In the genomic region with DNA sequence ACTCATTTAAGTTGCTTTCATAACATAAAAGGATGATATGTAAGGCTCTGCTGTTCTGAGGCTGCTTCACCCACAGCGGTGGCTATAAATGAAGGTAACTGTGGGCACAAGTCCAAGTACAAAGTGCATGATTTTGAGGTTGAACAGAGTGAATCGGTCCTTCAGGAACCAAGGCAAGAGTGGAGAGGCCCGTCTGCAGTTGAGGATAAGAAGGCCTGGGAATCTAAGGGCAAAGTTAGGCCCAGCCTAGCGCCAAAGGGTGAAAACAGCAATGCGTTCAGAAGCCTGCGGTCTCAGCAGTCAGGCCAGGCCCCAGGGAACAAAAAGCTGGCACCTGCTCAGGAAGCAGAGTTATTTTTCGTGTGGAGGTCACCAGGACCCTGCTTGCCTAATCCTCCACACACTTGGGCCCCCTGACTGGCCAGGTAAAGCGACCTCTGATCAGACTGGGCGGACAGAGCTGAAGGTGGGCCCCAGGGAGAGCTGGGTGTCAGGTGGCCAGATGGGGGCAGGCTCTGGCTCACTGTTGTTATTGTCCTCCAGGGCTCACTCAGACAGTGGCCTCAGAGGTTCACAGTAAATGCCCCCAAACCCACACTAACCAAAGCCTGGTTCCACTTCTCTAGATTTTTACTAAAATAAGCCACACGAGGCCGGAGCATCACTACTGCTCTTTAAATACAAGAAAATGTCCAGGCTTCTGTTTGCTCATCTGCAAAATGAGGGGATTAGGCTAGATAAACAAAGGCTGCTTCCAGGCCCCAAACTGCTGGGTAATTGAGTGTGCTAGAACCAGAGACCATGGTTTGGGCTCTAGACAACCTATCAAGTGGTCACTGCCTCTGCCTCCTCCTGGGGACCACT, we compare ENCODE assay signal across 1 cellular context.
TF ChIP-seq lines count a peak whose summit lies in the region.

No MANE protein-coding gene starts in this region.

TF ChIP-seq in HepG2, 621 proteins besides CTCF, POLR2A, EP300 and RAD21 (continued from another document and continues in another):
- TF ChIP-seq, protein P1, sequence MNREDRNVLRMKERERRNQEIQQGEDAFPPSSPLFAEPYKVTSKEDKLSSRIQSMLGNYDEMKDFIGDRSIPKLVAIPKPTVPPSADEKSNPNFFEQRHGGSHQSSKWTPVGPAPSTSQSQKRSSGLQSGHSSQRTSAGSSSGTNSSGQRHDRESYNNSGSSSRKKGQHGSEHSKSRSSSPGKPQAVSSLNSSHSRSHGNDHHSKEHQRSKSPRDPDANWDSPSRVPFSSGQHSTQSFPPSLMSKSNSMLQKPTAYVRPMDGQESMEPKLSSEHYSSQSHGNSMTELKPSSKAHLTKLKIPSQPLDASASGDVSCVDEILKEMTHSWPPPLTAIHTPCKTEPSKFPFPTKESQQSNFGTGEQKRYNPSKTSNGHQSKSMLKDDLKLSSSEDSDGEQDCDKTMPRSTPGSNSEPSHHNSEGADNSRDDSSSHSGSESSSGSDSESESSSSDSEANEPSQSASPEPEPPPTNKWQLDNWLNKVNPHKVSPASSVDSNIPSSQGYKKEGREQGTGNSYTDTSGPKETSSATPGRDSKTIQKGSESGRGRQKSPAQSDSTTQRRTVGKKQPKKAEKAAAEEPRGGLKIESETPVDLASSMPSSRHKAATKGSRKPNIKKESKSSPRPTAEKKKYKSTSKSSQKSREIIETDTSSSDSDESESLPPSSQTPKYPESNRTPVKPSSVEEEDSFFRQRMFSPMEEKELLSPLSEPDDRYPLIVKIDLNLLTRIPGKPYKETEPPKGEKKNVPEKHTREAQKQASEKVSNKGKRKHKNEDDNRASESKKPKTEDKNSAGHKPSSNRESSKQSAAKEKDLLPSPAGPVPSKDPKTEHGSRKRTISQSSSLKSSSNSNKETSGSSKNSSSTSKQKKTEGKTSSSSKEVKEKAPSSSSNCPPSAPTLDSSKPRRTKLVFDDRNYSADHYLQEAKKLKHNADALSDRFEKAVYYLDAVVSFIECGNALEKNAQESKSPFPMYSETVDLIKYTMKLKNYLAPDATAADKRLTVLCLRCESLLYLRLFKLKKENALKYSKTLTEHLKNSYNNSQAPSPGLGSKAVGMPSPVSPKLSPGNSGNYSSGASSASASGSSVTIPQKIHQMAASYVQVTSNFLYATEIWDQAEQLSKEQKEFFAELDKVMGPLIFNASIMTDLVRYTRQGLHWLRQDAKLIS (CRISPR knock-in tag; IDR thresholded peaks at IDR 0.05), result no peak; the same call in 1 of the 2 replicates
- TF ChIP-seq ZSCAN9 (CRISPR knock-in tag; IDR thresholded peaks at IDR 0.05; ENCODE audit: borderline replicate concordance) (peak; percentile 67; the same call in 1 of the 2 replicates), TOE1 (CRISPR knock-in tag; IDR thresholded peaks at IDR 0.05) (peak; percentile 95; the same call in 1 of the 2 replicates), ZNF550 (CRISPR knock-in tag; IDR thresholded peaks at IDR 0.05; ENCODE audit: borderline replicate concordance) (no peak), ZNF768 (CRISPR knock-in tag; IDR thresholded peaks at IDR 0.05) (peak; percentile 47), ZMYM4 (CRISPR knock-in tag; IDR thresholded peaks at IDR 0.05) (peak; percentile 89), HDAC2 (CRISPR knock-in tag; IDR thresholded peaks at IDR 0.05) (peak; percentile 91), ZNF839 (CRISPR knock-in tag; IDR thresholded peaks at IDR 0.05; ENCODE audit: borderline replicate concordance) (no peak), ZNF460 (CRISPR knock-in tag; IDR thresholded peaks at IDR 0.05; ENCODE audit: borderline replicate concordance) (no peak; the same call in 1 of the 2 replicates), ZFP37 (CRISPR knock-in tag; IDR thresholded peaks at IDR 0.05; ENCODE audit: borderline replicate concordance) (peak; percentile 19; the same call in 1 of the 2 replicates), ZIK1 (CRISPR knock-in tag; IDR thresholded peaks at IDR 0.05; ENCODE audit: borderline replicate concordance, low read depth) (peak; percentile 58; the same call in 1 of the 2 replicates), ZEB1 (IDR thresholded peaks at IDR 0.05; ENCODE audit: insufficient replicate concordance, low read depth) (peak; percentile 100), KDM3A (CRISPR knock-in tag; IDR thresholded peaks at IDR 0.05; ENCODE audit: low read depth) (peak; percentile 83; the same call in 1 of the 2 replicates), RBAK (CRISPR knock-in tag; IDR thresholded peaks at IDR 0.05) (no peak), ZNF878 (CRISPR knock-in tag; IDR thresholded peaks at IDR 0.05) (peak; percentile 70), ZNF607 (CRISPR knock-in tag; IDR thresholded peaks at IDR 0.05; ENCODE audit: borderline replicate concordance) (peak; percentile 88), ZNF367 (CRISPR knock-in tag; IDR thresholded peaks at IDR 0.05; ENCODE audit: borderline replicate concordance) (no peak), MEF2D (CRISPR knock-in tag; IDR thresholded peaks at IDR 0.05) (no peak), NFIB (CRISPR knock-in tag; IDR thresholded peaks at IDR 0.05; ENCODE audit: borderline replicate concordance) (peak; percentile 43; the same call in 1 of the 2 replicates), TBL1XR1 (IDR thresholded peaks at IDR 0.05; ENCODE audit: borderline replicate concordance, low read length, partially characterized antibody) (no peak), SNAPC2 (CRISPR knock-in tag; IDR thresholded peaks at IDR 0.05) (peak; percentile 78; the same call in 1 of the 2 replicates), ZNF3 (CRISPR knock-in tag; IDR thresholded peaks at IDR 0.05) (no peak), BRD4 (CRISPR knock-in tag; IDR thresholded peaks at IDR 0.05) (peak; percentile 88; the same call in 1 of the 2 replicates), KLF12 (CRISPR knock-in tag; IDR thresholded peaks at IDR 0.05; ENCODE audit: borderline replicate concordance) (peak; percentile 79; the same call in 1 of the 2 replicates)
- TF ChIP-seq, protein P2, sequence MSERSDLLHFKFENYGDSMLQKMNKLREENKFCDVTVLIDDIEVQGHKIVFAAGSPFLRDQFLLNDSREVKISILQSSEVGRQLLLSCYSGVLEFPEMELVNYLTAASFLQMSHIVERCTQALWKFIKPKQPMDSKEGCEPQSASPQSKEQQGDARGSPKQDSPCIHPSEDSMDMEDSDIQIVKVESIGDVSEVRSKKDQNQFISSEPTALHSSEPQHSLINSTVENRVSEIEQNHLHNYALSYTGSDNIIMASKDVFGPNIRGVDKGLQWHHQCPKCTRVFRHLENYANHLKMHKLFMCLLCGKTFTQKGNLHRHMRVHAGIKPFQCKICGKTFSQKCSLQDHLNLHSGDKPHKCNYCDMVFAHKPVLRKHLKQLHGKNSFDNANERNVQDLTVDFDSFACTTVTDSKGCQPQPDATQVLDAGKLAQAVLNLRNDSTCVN (CRISPR knock-in tag; IDR thresholded peaks at IDR 0.05; ENCODE audit: borderline replicate concordance), result 0 out of 2 replicates have a peak, but pooled peaks have one; percentile 58
- TF ChIP-seq, protein P3, sequence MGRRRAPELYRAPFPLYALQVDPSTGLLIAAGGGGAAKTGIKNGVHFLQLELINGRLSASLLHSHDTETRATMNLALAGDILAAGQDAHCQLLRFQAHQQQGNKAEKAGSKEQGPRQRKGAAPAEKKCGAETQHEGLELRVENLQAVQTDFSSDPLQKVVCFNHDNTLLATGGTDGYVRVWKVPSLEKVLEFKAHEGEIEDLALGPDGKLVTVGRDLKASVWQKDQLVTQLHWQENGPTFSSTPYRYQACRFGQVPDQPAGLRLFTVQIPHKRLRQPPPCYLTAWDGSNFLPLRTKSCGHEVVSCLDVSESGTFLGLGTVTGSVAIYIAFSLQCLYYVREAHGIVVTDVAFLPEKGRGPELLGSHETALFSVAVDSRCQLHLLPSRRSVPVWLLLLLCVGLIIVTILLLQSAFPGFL (CRISPR knock-in tag; IDR thresholded peaks at IDR 0.05), result 0 out of 2 replicates have a peak, but pooled peaks have one; percentile 74
- TF ChIP-seq, protein P4, sequence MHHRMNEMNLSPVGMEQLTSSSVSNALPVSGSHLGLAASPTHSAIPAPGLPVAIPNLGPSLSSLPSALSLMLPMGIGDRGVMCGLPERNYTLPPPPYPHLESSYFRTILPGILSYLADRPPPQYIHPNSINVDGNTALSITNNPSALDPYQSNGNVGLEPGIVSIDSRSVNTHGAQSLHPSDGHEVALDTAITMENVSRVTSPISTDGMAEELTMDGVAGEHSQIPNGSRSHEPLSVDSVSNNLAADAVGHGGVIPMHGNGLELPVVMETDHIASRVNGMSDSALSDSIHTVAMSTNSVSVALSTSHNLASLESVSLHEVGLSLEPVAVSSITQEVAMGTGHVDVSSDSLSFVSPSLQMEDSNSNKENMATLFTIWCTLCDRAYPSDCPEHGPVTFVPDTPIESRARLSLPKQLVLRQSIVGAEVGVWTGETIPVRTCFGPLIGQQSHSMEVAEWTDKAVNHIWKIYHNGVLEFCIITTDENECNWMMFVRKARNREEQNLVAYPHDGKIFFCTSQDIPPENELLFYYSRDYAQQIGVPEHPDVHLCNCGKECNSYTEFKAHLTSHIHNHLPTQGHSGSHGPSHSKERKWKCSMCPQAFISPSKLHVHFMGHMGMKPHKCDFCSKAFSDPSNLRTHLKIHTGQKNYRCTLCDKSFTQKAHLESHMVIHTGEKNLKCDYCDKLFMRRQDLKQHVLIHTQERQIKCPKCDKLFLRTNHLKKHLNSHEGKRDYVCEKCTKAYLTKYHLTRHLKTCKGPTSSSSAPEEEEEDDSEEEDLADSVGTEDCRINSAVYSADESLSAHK (CRISPR knock-in tag; IDR thresholded peaks at IDR 0.05; ENCODE audit: borderline replicate concordance), result peak; percentile 42; the same call in 1 of the 2 replicates
- TF ChIP-seq, protein P5, sequence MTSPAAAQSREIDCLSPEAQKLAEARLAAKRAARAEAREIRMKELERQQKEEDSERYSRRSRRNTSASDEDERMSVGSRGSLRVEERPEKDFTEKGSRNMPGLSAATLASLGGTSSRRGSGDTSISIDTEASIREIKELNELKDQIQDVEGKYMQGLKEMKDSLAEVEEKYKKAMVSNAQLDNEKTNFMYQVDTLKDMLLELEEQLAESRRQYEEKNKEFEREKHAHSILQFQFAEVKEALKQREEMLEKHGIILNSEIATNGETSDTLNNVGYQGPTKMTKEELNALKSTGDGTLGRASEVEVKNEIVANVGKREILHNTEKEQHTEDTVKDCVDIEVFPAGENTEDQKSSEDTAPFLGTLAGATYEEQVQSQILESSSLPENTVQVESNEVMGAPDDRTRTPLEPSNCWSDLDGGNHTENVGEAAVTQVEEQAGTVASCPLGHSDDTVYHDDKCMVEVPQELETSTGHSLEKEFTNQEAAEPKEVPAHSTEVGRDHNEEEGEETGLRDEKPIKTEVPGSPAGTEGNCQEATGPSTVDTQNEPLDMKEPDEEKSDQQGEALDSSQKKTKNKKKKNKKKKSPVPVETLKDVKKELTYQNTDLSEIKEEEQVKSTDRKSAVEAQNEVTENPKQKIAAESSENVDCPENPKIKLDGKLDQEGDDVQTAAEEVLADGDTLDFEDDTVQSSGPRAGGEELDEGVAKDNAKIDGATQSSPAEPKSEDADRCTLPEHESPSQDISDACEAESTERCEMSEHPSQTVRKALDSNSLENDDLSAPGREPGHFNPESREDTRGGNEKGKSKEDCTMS (CRISPR knock-in tag; conservative IDR thresholded peaks at IDR 0.05), result no peak
- TF ChIP-seq, protein P6, sequence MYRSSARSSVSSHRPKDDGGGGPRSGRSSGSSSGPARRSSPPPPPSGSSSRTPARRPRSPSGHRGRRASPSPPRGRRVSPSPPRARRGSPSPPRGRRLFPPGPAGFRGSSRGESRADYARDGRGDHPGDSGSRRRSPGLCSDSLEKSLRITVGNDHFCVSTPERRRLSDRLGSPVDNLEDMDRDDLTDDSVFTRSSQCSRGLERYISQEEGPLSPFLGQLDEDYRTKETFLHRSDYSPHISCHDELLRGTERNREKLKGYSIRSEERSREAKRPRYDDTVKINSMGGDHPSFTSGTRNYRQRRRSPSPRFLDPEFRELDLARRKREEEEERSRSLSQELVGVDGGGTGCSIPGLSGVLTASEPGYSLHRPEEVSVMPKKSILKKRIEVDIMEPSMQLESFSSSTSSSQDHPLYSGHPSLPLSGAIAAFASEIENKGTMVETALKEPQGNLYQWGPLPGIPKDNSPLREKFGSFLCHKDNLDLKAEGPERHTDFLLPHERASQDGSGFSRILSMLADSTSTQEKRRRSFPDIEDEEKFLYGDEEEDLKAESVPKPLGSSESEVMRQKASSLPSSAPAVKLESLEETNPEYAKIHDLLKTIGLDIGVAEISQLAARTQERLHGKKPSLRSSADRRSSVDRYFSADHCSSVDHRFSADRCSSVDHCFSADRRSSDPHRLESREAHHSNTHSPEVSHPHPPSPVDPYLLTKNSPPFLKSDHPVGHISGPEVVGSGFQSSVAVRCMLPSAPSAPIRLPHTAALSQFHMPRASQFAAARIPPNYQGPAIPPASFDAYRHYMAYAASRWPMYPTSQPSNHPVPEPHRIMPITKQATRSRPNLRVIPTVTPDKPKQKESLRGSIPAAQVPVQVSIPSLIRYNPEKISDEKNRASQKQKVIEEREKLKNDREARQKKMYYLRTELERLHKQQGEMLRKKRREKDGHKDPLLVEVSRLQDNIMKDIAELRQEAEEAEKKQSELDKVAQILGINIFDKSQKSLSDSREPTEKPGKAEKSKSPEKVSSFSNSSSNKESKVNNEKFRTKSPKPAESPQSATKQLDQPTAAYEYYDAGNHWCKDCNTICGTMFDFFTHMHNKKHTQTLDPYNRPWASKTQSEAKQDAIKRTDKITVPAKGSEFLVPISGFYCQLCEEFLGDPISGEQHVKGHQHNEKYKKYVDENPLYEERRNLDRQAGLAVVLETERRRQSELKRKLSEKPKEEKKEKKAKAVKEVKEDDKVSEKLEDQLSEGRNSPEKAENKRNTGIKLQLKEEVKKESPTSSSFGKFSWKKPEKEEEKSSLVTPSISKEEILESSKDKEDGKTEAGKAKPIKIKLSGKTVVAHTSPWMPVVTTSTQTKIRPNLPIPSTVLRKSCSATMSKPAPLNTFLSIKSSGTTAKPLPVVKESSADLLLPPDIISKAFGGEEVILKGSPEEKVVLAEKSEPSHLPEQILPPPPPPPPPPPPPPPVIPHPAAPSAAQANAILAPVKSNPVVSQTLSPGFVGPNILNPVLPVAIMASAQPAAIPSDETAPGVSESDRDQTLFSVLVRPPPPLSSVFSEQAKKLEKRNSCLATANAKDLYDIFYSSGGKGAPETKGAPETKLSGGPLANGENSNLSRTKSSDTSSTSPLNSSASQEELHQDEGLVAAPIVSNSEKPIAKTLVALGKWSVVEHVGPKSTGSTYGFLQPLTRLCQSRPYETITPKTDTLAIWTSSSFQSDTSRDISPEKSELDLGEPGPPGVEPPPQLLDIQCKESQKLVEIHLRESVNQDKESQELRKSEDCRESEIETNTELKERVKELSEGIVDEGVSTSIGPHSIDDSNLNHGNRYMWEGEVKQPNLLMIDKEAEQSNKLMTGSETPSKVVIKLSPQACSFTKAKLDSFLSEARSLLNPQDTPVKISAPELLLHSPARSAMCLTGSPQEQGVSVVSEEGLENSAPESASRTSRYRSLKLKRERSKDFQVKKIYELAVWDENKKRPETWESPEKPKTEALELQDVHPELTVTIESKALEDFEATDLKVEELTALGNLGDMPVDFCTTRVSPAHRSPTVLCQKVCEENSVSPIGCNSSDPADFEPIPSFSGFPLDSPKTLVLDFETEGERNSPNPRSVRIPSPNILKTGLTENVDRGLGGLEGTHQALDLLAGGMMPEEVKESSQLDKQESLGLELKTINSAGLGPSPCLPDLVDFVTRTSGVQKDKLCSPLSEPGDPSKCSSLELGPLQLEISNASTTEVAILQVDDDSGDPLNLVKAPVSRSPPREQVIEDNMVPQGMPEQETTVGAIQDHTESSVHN (CRISPR knock-in tag; IDR thresholded peaks at IDR 0.05), result no peak
